In the genomic region with DNA sequence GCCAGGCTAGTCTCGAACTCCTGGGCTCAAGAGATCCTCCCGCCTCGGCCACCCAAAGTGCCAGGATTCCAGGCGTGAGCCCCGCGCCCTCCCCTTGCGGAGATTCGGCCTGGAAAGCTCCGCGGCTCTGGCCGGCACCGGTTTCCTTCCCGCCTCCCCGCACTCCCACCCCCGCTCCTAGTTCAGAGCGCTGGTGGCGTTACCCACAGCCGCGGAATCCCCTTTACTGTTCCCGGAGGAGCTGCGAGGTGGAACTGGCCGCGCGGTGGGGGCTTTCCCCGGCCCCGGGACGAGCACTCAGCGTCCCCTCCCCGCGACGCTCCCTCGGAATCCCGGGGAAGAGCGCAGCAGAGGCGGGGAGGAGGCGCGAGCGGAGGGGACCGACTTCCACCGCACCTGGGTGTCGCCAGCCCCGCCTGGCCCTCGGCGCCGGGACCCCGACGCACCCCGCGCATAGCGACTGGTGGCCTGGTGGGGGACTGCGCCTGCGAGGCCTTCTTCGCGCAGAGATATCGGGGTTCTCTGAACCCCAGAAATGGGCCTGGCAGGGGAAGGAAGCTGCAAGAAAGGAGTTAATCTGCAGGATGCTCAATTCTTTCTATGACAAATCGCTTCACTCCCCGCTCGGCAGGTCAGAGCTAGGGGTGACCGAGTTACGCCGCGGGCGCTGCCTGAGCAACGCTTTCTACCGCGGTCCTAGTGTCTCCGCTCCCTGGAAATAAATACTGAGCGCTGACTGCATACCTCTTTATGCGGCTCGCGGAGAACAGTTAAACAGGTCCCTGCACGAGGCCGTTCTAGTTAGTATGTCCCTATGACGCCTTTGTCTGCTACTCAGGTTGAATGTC, we compare ENCODE assay signal across 8 cellular contexts. TPM values are rescaled to one million over a fixed set of nuclear protein-coding genes. Genes with fewer than 3 reads are reported as not detected.
DNase-seq lines count a peak whose midpoint lies in the region; ATAC-seq and TF ChIP-seq lines count a peak whose summit lies in the region.

No MANE protein-coding gene starts in this region.

- H3K27me3 Mint-ChIP-seq in glutamatergic neuron (ENCODE audit: unreplicated experiment), result no peaks in the 10 kb centered on the region

- ATAC-seq in HG03571 (IDR thresholded peaks at IDR 0.05; ENCODE audit: unreplicated experiment), result peak; percentile 43

- H3K79me2 ChIP-seq in parathyroid adenoma, result no peaks in the 10 kb centered on the region

- H3K4me2 ChIP-seq in parathyroid adenoma (ENCODE audit: low read length), result peak overlapping the region; percentile 78

- H3K27ac ChIP-seq in parathyroid adenoma, result no peak overlapping the region

- no peaks in the 10 kb centered on the region for H3K4me1 ChIP-seq in parathyroid adenoma

- H3K9me3 Mint-ChIP-seq in glutamatergic neuron (ENCODE audit: unreplicated experiment), result peaks cover 2% of the 10 kb centered on the region

- no peaks in the 10 kb centered on the region for H3K36me3 ChIP-seq in parathyroid adenoma (ENCODE audit: control insufficient read depth, insufficient read depth, low read length)

- no peak overlapping the region for H3K27ac Mint-ChIP-seq in glutamatergic neuron (ENCODE audit: unreplicated experiment)

- H3K36me3 Mint-ChIP-seq in glutamatergic neuron (ENCODE audit: unreplicated experiment), result no peaks in the 10 kb centered on the region

- peak overlapping the region; percentile 88 for H3K4me3 Mint-ChIP-seq in glutamatergic neuron (ENCODE audit: unreplicated experiment)

- H2AFZ ChIP-seq in parathyroid adenoma, result peak overlapping the region; percentile 93

- H3K4me1 Mint-ChIP-seq in glutamatergic neuron (ENCODE audit: low read depth, unreplicated experiment), result peaks cover 7% of the 10 kb centered on the region

- H3K9me3 ChIP-seq in parathyroid adenoma (ENCODE audit: control insufficient read depth, low read length), result no peaks in the 10 kb centered on the region

- H3K27me3 ChIP-seq in parathyroid adenoma (ENCODE audit: control insufficient read depth, insufficient read depth, low read length), result no peaks in the 10 kb centered on the region

- TF ChIP-seq CTCF in glutamatergic neuron (IDR thresholded peaks at IDR 0.05; ENCODE audit: partially characterized antibody, unreplicated experiment) (peak; percentile 49), parathyroid adenoma (IDR thresholded peaks at IDR 0.05) (no peak)

- DNase-seq in NCI-H82 (lab: John Stamatoyannopoulos, UW) (peak; percentile 10), NCI-H82 treated with DMSO at 0.1 percent for 48 hours (lab: John Stamatoyannopoulos, UW; ENCODE audit: unreplicated experiment) (no peak), activated gamma-delta T cell treated with Interleukin-2 at 50 U/mL for 16 hours (peak; percentile 9), glutamatergic neuron (peak; percentile 52), D341Med (ENCODE audit: low spot score) (no peak), GM19240 (ENCODE audit: insufficient read length, low spot score) (no peak)

- H3K9ac ChIP-seq in parathyroid adenoma, result no peak overlapping the region

- H3K4me3 ChIP-seq in parathyroid adenoma (ENCODE audit: low read depth, low read length), result peak overlapping the region; percentile 46

RNA-seq across cellular contexts. Expression of gene SLC25A4, which starts 14.6 kb away (rescaled TPM):
- total RNA-seq in glutamatergic neuron (ENCODE audit: unreplicated experiment), result 44.7 TPM

Comparison
In these comparisons a context has a peak if more than half of its experiments do, and no peak if none do; other contexts are left out.
1. DNase-seq: peak in NCI-H82 (single experiment), activated gamma-delta T cell treated with Interleukin-2 at 50 U/mL for 16 hours (single experiment) and glutamatergic neuron (single experiment); none in NCI-H82 treated with DMSO at 0.1 percent for 48 hours (single experiment), D341Med (single experiment) and GM19240 (single experiment).